In the genomic region with DNA sequence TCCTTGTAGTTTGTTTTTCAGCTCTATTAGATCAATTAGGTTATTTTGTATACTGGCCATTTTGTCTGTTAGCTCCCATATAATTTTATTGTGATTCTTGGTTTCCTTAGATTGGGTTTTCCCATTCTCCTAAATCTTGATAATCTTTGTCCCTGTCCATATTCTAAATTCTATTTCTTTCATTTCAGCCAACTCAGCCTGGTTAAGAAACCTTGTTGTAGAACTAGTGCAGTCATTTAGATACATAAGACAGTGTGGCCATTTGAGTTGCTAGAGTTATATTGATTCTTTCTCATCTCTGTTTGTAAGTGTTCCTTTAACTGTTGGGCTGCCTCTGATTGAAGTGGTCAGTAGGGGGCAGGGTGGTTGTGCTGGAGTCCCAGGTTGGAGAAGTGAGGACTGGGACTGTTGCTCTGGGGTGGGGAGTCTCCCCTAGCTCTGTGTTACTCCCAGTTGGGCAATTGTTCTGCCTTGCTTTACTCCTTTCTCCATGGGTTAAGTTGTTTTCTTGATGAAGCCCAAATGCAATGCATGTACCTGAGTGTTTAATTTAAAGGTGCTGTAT, we compare ENCODE assay signal across 16 cellular contexts.
DNase-seq lines count a peak whose midpoint lies in the region; ATAC-seq, FAIRE-seq and TF ChIP-seq lines count a peak whose summit lies in the region.
"Had no signal": no experiment of that assay in that cellular context is flagged by ENCODE, and none has a peak within 500 bp of the region (broad histone marks: within the 10 kb centered on the region; RNA-seq: fewer than 3 reads in every experiment).

No MANE protein-coding gene starts in this region.

- H3K27ac ChIP-seq in MM.1S (ENCODE audit: low read length), result no peak overlapping the region
- H3K27ac ChIP-seq in mammary epithelial cell (ENCODE audit: insufficient read depth, low read depth, low read length), result no peak overlapping the region
- H3K27ac ChIP-seq: sigmoid colon, thyroid gland had no signal

- H3K79me2 ChIP-seq in MM.1S (ENCODE audit: low read length) (no peaks in the 10 kb centered on the region), mammary epithelial cell (ENCODE audit: insufficient read depth, low read length) (no peaks in the 10 kb centered on the region)

- dilution Hi-C loops in mammary epithelial cell (cut with HindIII; ENCODE audit: low sequenced_read_pairs), result no loop called here

- H3K9ac ChIP-seq in MM.1S (ENCODE audit: low read length) (no peak overlapping the region), mammary epithelial cell (ENCODE audit: insufficient read depth, low read length) (no peak overlapping the region)

- no peak overlapping the region for H3K27ac Mint-ChIP-seq in activated CD4-positive, alpha-beta T cell treated with anti-CD3 and anti-CD28 coated beads, Interleukin-2, amount 10 ng/mL, durations not matched to agents 7 days and 5 days
- H3K27ac Mint-ChIP-seq: activated CD4-positive, alpha-beta memory T cell treated with anti-CD3 and anti-CD28 coated beads, Interleukin-2, amount 10 ng/mL, durations not matched to agents 7 days and 5 days had no signal

- no peaks in the 10 kb centered on the region for H3K9me2 ChIP-seq in MM.1S (replicated peaks; ENCODE audit: insufficient read depth, low read length)

- H3K4me3 Mint-ChIP-seq in activated CD4-positive, alpha-beta T cell treated with anti-CD3 and anti-CD28 coated beads, Interleukin-2, amount 10 ng/mL, durations not matched to agents 7 days and 5 days, result no peak overlapping the region
- H3K4me3 Mint-ChIP-seq: activated CD4-positive, alpha-beta memory T cell treated with anti-CD3 and anti-CD28 coated beads, Interleukin-2, amount 10 ng/mL, durations not matched to agents 7 days and 5 days; central memory CD8-positive, alpha-beta T cell had no signal

- H3K27me3 Mint-ChIP-seq in activated CD4-positive, alpha-beta T cell treated with anti-CD3 and anti-CD28 coated beads, Interleukin-2, amount 10 ng/mL, durations not matched to agents 7 days and 5 days, result peaks cover 15% of the 10 kb centered on the region

- no peak for TF ChIP-seq POLR2A in GM12891 (IDR thresholded peaks at IDR 0.05; ENCODE audit: low read depth, low read length)

- H4K20me1 ChIP-seq in MM.1S (ENCODE audit: insufficient read depth, low read length) (no peaks in the 10 kb centered on the region), mammary epithelial cell (ENCODE audit: insufficient read depth, low read length) (no peaks in the 10 kb centered on the region)

- CTCF ChIA-PET in mammary epithelial cell (lab: Charles Lee; ENCODE audit: low non-redundant PET), result no interaction called here
- CTCF ChIA-PET in activated CD4-positive, alpha-beta T cell treated with anti-CD3 and anti-CD28 coated beads, Interleukin-2, amount 10 ng/mL, durations not matched to agents 7 days and 5 days (lab: Charles Lee), result no interaction called here

- H3K36me3 ChIP-seq in MM.1S (replicated peaks; ENCODE audit: insufficient read depth, low read length) (no peaks in the 10 kb centered on the region), mammary epithelial cell (ENCODE audit: insufficient read depth, low read length) (no peaks in the 10 kb centered on the region), mucosa of descending colon (ENCODE audit: low read depth) (no peaks in the 10 kb centered on the region)
- H3K36me3 ChIP-seq: sigmoid colon, thyroid gland had no signal

- no peaks in the 10 kb centered on the region for H3F3A ChIP-seq in MM.1S (ENCODE audit: insufficient read depth, low read length)

- ATAC-seq in mucosa of descending colon, result peak; percentile 31
- ATAC-seq in GM18909 (IDR thresholded peaks at IDR 0.05; ENCODE audit: poor library complexity, unreplicated experiment), result no peak
- ATAC-seq: SK-N-SH treated with all-trans-retinoic acid at 6 μM for 48 hours had no signal

- no peak for FAIRE-seq in GM12891 (lab: Jason Lieb, UNC)

- H3K4me3 ChIP-seq in MM.1S (ENCODE audit: low read length) (no peak overlapping the region), mammary epithelial cell (replicated peaks in 1 of 3; ENCODE audit: insufficient read depth in 1 of 3, low read depth in 2 of 3, low read length in 3 of 3) (no peak overlapping the region), mucosa of descending colon (no peak overlapping the region)
- H3K4me3 ChIP-seq: sigmoid colon, thyroid gland had no signal

- in situ Hi-C loops in mammary epithelial cell (cut with MboI; ENCODE audit: low sequenced_read_pairs in 2 of 2), result no loop called here

- H3K9me3 ChIP-seq in MM.1S (replicated peaks; ENCODE audit: insufficient read depth, low read length), result no peaks in the 10 kb centered on the region
- no peaks in the 10 kb centered on the region for H3K9me3 ChIP-seq in mammary epithelial cell (replicated peaks; ENCODE audit: insufficient read depth, low read length)
- no peaks in the 10 kb centered on the region for H3K9me3 ChIP-seq in mucosa of descending colon
- H3K9me3 ChIP-seq: sigmoid colon, thyroid gland had no signal

- peak; percentile 35 for TF ChIP-seq CTCF in GM12874 (IDR thresholded peaks at IDR 0.05; ENCODE audit: insufficient read depth, low read depth, low read length)
- TF ChIP-seq CTCF in MM.1S (IDR thresholded peaks at IDR 0.05; ENCODE audit: low read length), result peak; percentile 36
- peak; percentile 15 to 45 for TF ChIP-seq CTCF in mammary epithelial cell (conservative IDR thresholded peaks at IDR 0.05 in 1 of 2, IDR thresholded peaks at IDR 0.05 in 1 of 2; ENCODE audit: extremely low read depth in 1 of 2, insufficient read depth in 1 of 2, low read depth in 1 of 2, low read length in 2 of 2)
- TF ChIP-seq CTCF in mucosa of descending colon (IDR thresholded peaks at IDR 0.05), result no peak

- POLR2A ChIA-PET in activated CD4-positive, alpha-beta T cell treated with anti-CD3 and anti-CD28 coated beads, Interleukin-2, amount 10 ng/mL, durations not matched to agents 7 days and 5 days (lab: Charles Lee), result no interaction called here

- H3K4me2 ChIP-seq in MM.1S (ENCODE audit: low read depth, low read length) (no peak overlapping the region), mammary epithelial cell (ENCODE audit: insufficient read depth, low read depth, low read length) (no peak overlapping the region)

- no peaks in the 10 kb centered on the region for H3K9me3 Mint-ChIP-seq in activated CD4-positive, alpha-beta T cell treated with anti-CD3 and anti-CD28 coated beads, Interleukin-2, amount 10 ng/mL, durations not matched to agents 7 days and 5 days
- H3K9me3 Mint-ChIP-seq: activated CD4-positive, alpha-beta memory T cell treated with anti-CD3 and anti-CD28 coated beads, Interleukin-2, amount 10 ng/mL, durations not matched to agents 7 days and 5 days; central memory CD8-positive, alpha-beta T cell had no signal

- no TSS peak for BruUV-seq in mammary epithelial cell (replicated peaks; lab: Mats Ljungman, UMichigan)

- H2AFZ ChIP-seq in MM.1S (ENCODE audit: low read length), result no peak overlapping the region
- H2AFZ ChIP-seq in mammary epithelial cell (ENCODE audit: low read depth, low read length), result no peak overlapping the region

- H3K36me3 Mint-ChIP-seq in activated CD4-positive, alpha-beta T cell treated with anti-CD3 and anti-CD28 coated beads, Interleukin-2, amount 10 ng/mL, durations not matched to agents 7 days and 5 days (ENCODE audit: low read depth), result no peaks in the 10 kb centered on the region

- H3K27me3 ChIP-seq in MM.1S (replicated peaks; ENCODE audit: insufficient read depth, low read length), result no peaks in the 10 kb centered on the region
- H3K27me3 ChIP-seq in mammary epithelial cell (ENCODE audit: insufficient read depth, low read length), result no peaks in the 10 kb centered on the region
- H3K27me3 ChIP-seq: sigmoid colon, thyroid gland had no signal

- no peaks in the 10 kb centered on the region for H3K4me1 ChIP-seq in MM.1S (ENCODE audit: low read length)
- no peaks in the 10 kb centered on the region for H3K4me1 ChIP-seq in mammary epithelial cell (ENCODE audit: insufficient read depth, low read length)
- no peaks in the 10 kb centered on the region for H3K4me1 ChIP-seq in mucosa of descending colon (ENCODE audit: low read depth)
- H3K4me1 ChIP-seq: sigmoid colon, thyroid gland had no signal

- no peaks in the 10 kb centered on the region for H3K4me1 Mint-ChIP-seq in activated CD4-positive, alpha-beta T cell treated with anti-CD3 and anti-CD28 coated beads, Interleukin-2, amount 10 ng/mL, durations not matched to agents 7 days and 5 days
- H3K4me1 Mint-ChIP-seq: activated CD4-positive, alpha-beta memory T cell treated with anti-CD3 and anti-CD28 coated beads, Interleukin-2, amount 10 ng/mL, durations not matched to agents 7 days and 5 days; central memory CD8-positive, alpha-beta T cell had no signal

- DNase-seq in MM.1S (no peak), mammary epithelial cell (no peak), mucosa of descending colon (peak in 1 of 3 donors; percentile 35), GM12891 (ENCODE audit: insufficient read length, low spot score) (no peak), GM19240 (ENCODE audit: insufficient read length, low spot score) (no peak)
- DNase-seq in activated CD4-positive, alpha-beta T cell treated with anti-CD3 and anti-CD28 coated beads, Interleukin-2, amount 10 ng/mL, durations not matched to agents 7 days and 5 days, result no peak
- DNase-seq: activated CD4-positive, alpha-beta memory T cell treated with anti-CD3 and anti-CD28 coated beads, Interleukin-2, amount 10 ng/mL, durations not matched to agents 7 days and 5 days; activated naive CD4-positive, alpha-beta T cell treated with Interleukin-2 at 50 U/mL for 16 hours; NCI-H1092 treated with DMSO at 0.1 percent for 48 hours; NCI-H526 treated with DMSO at 0.1 percent for 48 hours; sigmoid colon; thyroid gland had no signal

- intact Hi-C loops in mammary epithelial cell (cut with micrococcal nuclease) (loop anchor here (1.0 kb wide), 2 partner anchors 389 to 442 kb away; no protein-coding TSS in a partner anchor), mucosa of descending colon (cut with DNase I, micrococcal nuclease) (no loop called here)

TF ChIP-seq in GM12891, 5 proteins besides CTCF, POLR2A, EP300 and RAD21:
- no peak for TF ChIP-seq SPI1 (IDR thresholded peaks at IDR 0.05; ENCODE audit: low read depth, low read length)
- TF ChIP-seq POU2F2 (IDR thresholded peaks at IDR 0.05; ENCODE audit: low read depth, low read length), result no peak
TF ChIP-seq in GM12891: peak in this region for 0.
